16 cellular contexts compared by ENCODE assay signal in genomic region chr2:655626-656025, GRCh38. TPM values are rescaled to one million over a fixed set of nuclear protein-coding genes. Genes with fewer than 3 reads are reported as not detected.
DNase-seq lines count a peak whose midpoint lies in the region; ATAC-seq and TF ChIP-seq lines count a peak whose summit lies in the region.
"Had no signal": no experiment of that assay in that cellular context is flagged by ENCODE, and none has a peak within 500 bp of the region (broad histone marks: within the 10 kb centered on the region; RNA-seq: fewer than 3 reads in every experiment).

No MANE protein-coding gene starts in this region.

- no peak overlapping the region for H3K9ac ChIP-seq in Karpas-422 (ENCODE audit: low read length)

- H3K4me2 ChIP-seq in Karpas-422 (ENCODE audit: low read depth, low read length, poor library complexity, severe bottlenecking), result no peak overlapping the region

- POLR2A ChIA-PET in CD8-positive, alpha-beta T cell (lab: Charles Lee), result no interaction called here
- POLR2A ChIA-PET in activated CD4-positive, alpha-beta memory T cell treated with anti-CD3 and anti-CD28 coated beads, Interleukin-2, amount 10 ng/mL, durations not matched to agents 7 days and 5 days (lab: Charles Lee), result no interaction called here

- intact Hi-C loops in CD8-positive, alpha-beta T cell (cut with DNase I, micrococcal nuclease), result no loop called here

- CTCF ChIA-PET in CD8-positive, alpha-beta T cell (lab: Charles Lee), result interaction anchor here (1.8 kb wide), 1 partner anchor 409 kb away, joined by 6 read pairs; no protein-coding TSS in a partner anchor
- CTCF ChIA-PET in activated CD4-positive, alpha-beta memory T cell treated with anti-CD3 and anti-CD28 coated beads, Interleukin-2, amount 10 ng/mL, durations not matched to agents 7 days and 5 days (lab: Charles Lee), result no interaction called here

- no peak for ATAC-seq in CD8-positive, alpha-beta T cell
- ATAC-seq in natural killer cell treated with Interleukin-12 subunit alpha and Interleukin-12 subunit beta and Interleukin-15 and Interleukin-18, amount 100 ng/mL, for 72 hours, result peak; percentile 31 to 70
- no peak for ATAC-seq in GM21737 (IDR thresholded peaks at IDR 0.05; ENCODE audit: unreplicated experiment)
- ATAC-seq in GM19035 (IDR thresholded peaks at IDR 0.05; ENCODE audit: unreplicated experiment), result no peak
- ATAC-seq: left lobe of liver had no signal

- H3K4me1 ChIP-seq in CD8-positive, alpha-beta T cell (ENCODE audit: insufficient read depth, low read length), result peaks cover 28% of the 10 kb centered on the region
- peaks cover 18% of the 10 kb centered on the region for H3K4me1 ChIP-seq in Karpas-422 (ENCODE audit: low read length)
- H3K4me1 ChIP-seq: breast epithelium, stomach had no signal

- no peaks in the 10 kb centered on the region for H3K9me3 ChIP-seq in CD8-positive, alpha-beta T cell (ENCODE audit: low read length)
- no peaks in the 10 kb centered on the region for H3K9me3 ChIP-seq in Karpas-422 (ENCODE audit: low read length)
- H3K9me3 ChIP-seq: breast epithelium, stomach had no signal

- no peaks in the 10 kb centered on the region for H3K27me3 Mint-ChIP-seq in CD8-positive, alpha-beta T cell (ENCODE audit: low read depth)
- H3K27me3 Mint-ChIP-seq in natural killer cell treated with Interleukin-12 subunit alpha and Interleukin-12 subunit beta and Interleukin-15 and Interleukin-18, amount 100 ng/mL, for 72 hours, result peaks cover 0 to 3% of the 10 kb centered on the region in 2 donors
- peaks cover 10% of the 10 kb centered on the region for H3K27me3 Mint-ChIP-seq in activated CD4-positive, alpha-beta memory T cell treated with anti-CD3 and anti-CD28 coated beads, Interleukin-2, amount 10 ng/mL, durations not matched to agents 7 days and 5 days
- H3K27me3 Mint-ChIP-seq: activated CD4-positive, alpha-beta T cell treated with anti-CD3 and anti-CD28 coated beads, Interleukin-2, amount 10 ng/mL, durations not matched to agents 7 days and 5 days had no signal

- no peak overlapping the region for H3K4me3 ChIP-seq in CD8-positive, alpha-beta T cell (ENCODE audit: low read depth, low read length)
- H3K4me3 ChIP-seq in Karpas-422 (ENCODE audit: low read length) (no peak overlapping the region), choroid plexus epithelial cell (ENCODE audit: low read depth, low read length) (no peak overlapping the region)
- H3K4me3 ChIP-seq: breast epithelium, stomach had no signal

- peak overlapping the region; percentile 2; the same call in 1 of the 2 replicates for H2AFZ ChIP-seq in Karpas-422 (ENCODE audit: low read length)

- no peaks in the 10 kb centered on the region for H3K27me3 ChIP-seq in CD8-positive, alpha-beta T cell (ENCODE audit: insufficient read depth, low read length)
- no peaks in the 10 kb centered on the region for H3K27me3 ChIP-seq in Karpas-422 (ENCODE audit: low read length)

- H3K27ac Mint-ChIP-seq in CD8-positive, alpha-beta T cell, result peak overlapping the region; percentile 66
- H3K27ac Mint-ChIP-seq in natural killer cell treated with Interleukin-12 subunit alpha and Interleukin-12 subunit beta and Interleukin-15 and Interleukin-18, amount 100 ng/mL, for 72 hours, result no peak overlapping the region
- H3K27ac Mint-ChIP-seq in activated CD4-positive, alpha-beta memory T cell treated with anti-CD3 and anti-CD28 coated beads, Interleukin-2, amount 10 ng/mL, durations not matched to agents 7 days and 5 days, result no peak overlapping the region
- H3K27ac Mint-ChIP-seq: activated CD4-positive, alpha-beta T cell treated with anti-CD3 and anti-CD28 coated beads, Interleukin-2, amount 10 ng/mL, durations not matched to agents 7 days and 5 days; nephron; T-helper 1 cell treated with Interleukin-12 subunit alpha and Interleukin-12 subunit beta and Interleukin-4 antibody, amounts not matched to agents 30 μg/mL and 1 μg/mL, for 36 hours had no signal

- H3K9me3 Mint-ChIP-seq in CD8-positive, alpha-beta T cell, result no peaks in the 10 kb centered on the region
- H3K9me3 Mint-ChIP-seq in natural killer cell treated with Interleukin-12 subunit alpha and Interleukin-12 subunit beta and Interleukin-15 and Interleukin-18, amount 100 ng/mL, for 72 hours, result no peaks in the 10 kb centered on the region
- no peaks in the 10 kb centered on the region for H3K9me3 Mint-ChIP-seq in activated CD4-positive, alpha-beta memory T cell treated with anti-CD3 and anti-CD28 coated beads, Interleukin-2, amount 10 ng/mL, durations not matched to agents 7 days and 5 days
- H3K9me3 Mint-ChIP-seq: activated CD4-positive, alpha-beta T cell treated with anti-CD3 and anti-CD28 coated beads, Interleukin-2, amount 10 ng/mL, durations not matched to agents 7 days and 5 days; nephron; T-helper 1 cell treated with Interleukin-12 subunit alpha and Interleukin-12 subunit beta and Interleukin-4 antibody, amounts not matched to agents 30 μg/mL and 1 μg/mL, for 36 hours had no signal

- TF ChIP-seq CTCF in CD8-positive, alpha-beta T cell (IDR thresholded peaks at IDR 0.05), result no peak
- TF ChIP-seq CTCF in choroid plexus epithelial cell (conservative IDR thresholded peaks at IDR 0.05; ENCODE audit: low read depth, low read length), result no peak

- no peaks in the 10 kb centered on the region for H3K79me2 ChIP-seq in Karpas-422 (ENCODE audit: low read length)

- H3K4me1 Mint-ChIP-seq in CD8-positive, alpha-beta T cell (ENCODE audit: low read depth), result peaks cover 41% of the 10 kb centered on the region
- peaks cover 30 to 39% of the 10 kb centered on the region in 2 donors for H3K4me1 Mint-ChIP-seq in natural killer cell treated with Interleukin-12 subunit alpha and Interleukin-12 subunit beta and Interleukin-15 and Interleukin-18, amount 100 ng/mL, for 72 hours (ENCODE audit: low read depth in 2 of 2)
- peaks cover 12% of the 10 kb centered on the region for H3K4me1 Mint-ChIP-seq in activated CD4-positive, alpha-beta memory T cell treated with anti-CD3 and anti-CD28 coated beads, Interleukin-2, amount 10 ng/mL, durations not matched to agents 7 days and 5 days

- H3K36me3 Mint-ChIP-seq in CD8-positive, alpha-beta T cell, result no peaks in the 10 kb centered on the region
- H3K36me3 Mint-ChIP-seq in natural killer cell treated with Interleukin-12 subunit alpha and Interleukin-12 subunit beta and Interleukin-15 and Interleukin-18, amount 100 ng/mL, for 72 hours, result no peaks in the 10 kb centered on the region
- H3K36me3 Mint-ChIP-seq in activated CD4-positive, alpha-beta memory T cell treated with anti-CD3 and anti-CD28 coated beads, Interleukin-2, amount 10 ng/mL, durations not matched to agents 7 days and 5 days (ENCODE audit: low read depth), result no peaks in the 10 kb centered on the region

- no peak overlapping the region for H3K4me3 Mint-ChIP-seq in CD8-positive, alpha-beta T cell
- H3K4me3 Mint-ChIP-seq in natural killer cell treated with Interleukin-12 subunit alpha and Interleukin-12 subunit beta and Interleukin-15 and Interleukin-18, amount 100 ng/mL, for 72 hours, result no peak overlapping the region
- H3K4me3 Mint-ChIP-seq in activated CD4-positive, alpha-beta memory T cell treated with anti-CD3 and anti-CD28 coated beads, Interleukin-2, amount 10 ng/mL, durations not matched to agents 7 days and 5 days, result no peak overlapping the region
- H3K4me3 Mint-ChIP-seq: activated CD4-positive, alpha-beta T cell treated with anti-CD3 and anti-CD28 coated beads, Interleukin-2, amount 10 ng/mL, durations not matched to agents 7 days and 5 days; nephron; T-helper 1 cell treated with Interleukin-12 subunit alpha and Interleukin-12 subunit beta and Interleukin-4 antibody, amounts not matched to agents 30 μg/mL and 1 μg/mL, for 36 hours had no signal

- H3K36me3 ChIP-seq in CD8-positive, alpha-beta T cell (ENCODE audit: insufficient read depth, low read length), result no peaks in the 10 kb centered on the region
- H3K36me3 ChIP-seq in Karpas-422 (ENCODE audit: insufficient read depth, low read length), result no peaks in the 10 kb centered on the region
- H3K36me3 ChIP-seq: breast epithelium, stomach had no signal

- H4K20me1 ChIP-seq in Karpas-422 (ENCODE audit: insufficient read depth, low read depth, low read length), result no peaks in the 10 kb centered on the region

- H3K27ac ChIP-seq in CD8-positive, alpha-beta T cell (ENCODE audit: low read depth, low read length), result no peak overlapping the region
- H3K27ac ChIP-seq in Karpas-422 (ENCODE audit: low read length), result no peak overlapping the region
- H3K27ac ChIP-seq: breast epithelium, stomach had no signal

- H3K9me2 ChIP-seq in Karpas-422 (replicated peaks; ENCODE audit: insufficient read depth, low read length), result no peaks in the 10 kb centered on the region

- no peak for DNase-seq in CD8-positive, alpha-beta T cell
- DNase-seq in Karpas-422 (no peak), choroid plexus epithelial cell (ENCODE audit: low read depth) (peak; percentile 67), D341Med (ENCODE audit: low spot score) (no peak)
- no peak for DNase-seq in natural killer cell treated with Interleukin-12 subunit alpha and Interleukin-12 subunit beta and Interleukin-15 and Interleukin-18, amount 100 ng/mL, for 72 hours (ENCODE audit: low spot score)
- DNase-seq in activated CD4-positive, alpha-beta memory T cell treated with anti-CD3 and anti-CD28 coated beads, Interleukin-2, amount 10 ng/mL, durations not matched to agents 7 days and 5 days, result no peak
- DNase-seq: activated CD4-positive, alpha-beta T cell treated with anti-CD3 and anti-CD28 coated beads, Interleukin-2, amount 10 ng/mL, durations not matched to agents 7 days and 5 days; COR-L47; stimulated activated CD4-positive, alpha-beta T cell treated with anti-CD3 and anti-CD28 coated beads, Interleukin-2, amount 100 ng/mL, for 48 hours; stomach had no signal

RNA-seq across cellular contexts. Expression of gene TMEM18, which starts 21.6 kb away (rescaled TPM):
- total RNA-seq in CD8-positive, alpha-beta T cell, result 10 to 100 TPM; 30.7 to 33.6 TPM
- 46.1 and 48.6 TPM in 2 replicates for total RNA-seq in Karpas-422 (2014; rRNA removed; shearing (Covaris generic); ENCODE audit: low replicate concordance)
- 10 to 100 TPM; 24.9 to 26.7 TPM for total RNA-seq in natural killer cell treated with Interleukin-12 subunit alpha and Interleukin-12 subunit beta and Interleukin-15 and Interleukin-18, amount 100 ng/mL, for 72 hours
- total RNA-seq in activated CD4-positive, alpha-beta memory T cell treated with anti-CD3 and anti-CD28 coated beads, Interleukin-2, amount 10 ng/mL, durations not matched to agents 7 days and 5 days, result 10 to 100 TPM; 26.3 to 28.3 TPM

Comparison
In these comparisons a context has a peak if more than half of its experiments do, and no peak if none do; other contexts are left out.
1. ATAC-seq: peak in natural killer cell treated with Interleukin-12 subunit alpha and Interleukin-12 subunit beta and Interleukin-15 and Interleukin-18, amount 100 ng/mL, for 72 hours (2 of 2); none in CD8-positive, alpha-beta T cell (single experiment), GM21737 (single experiment) and GM19035 (single experiment).